Comparison of ENCODE assay signal across 20 cellular contexts in the genomic region with DNA sequence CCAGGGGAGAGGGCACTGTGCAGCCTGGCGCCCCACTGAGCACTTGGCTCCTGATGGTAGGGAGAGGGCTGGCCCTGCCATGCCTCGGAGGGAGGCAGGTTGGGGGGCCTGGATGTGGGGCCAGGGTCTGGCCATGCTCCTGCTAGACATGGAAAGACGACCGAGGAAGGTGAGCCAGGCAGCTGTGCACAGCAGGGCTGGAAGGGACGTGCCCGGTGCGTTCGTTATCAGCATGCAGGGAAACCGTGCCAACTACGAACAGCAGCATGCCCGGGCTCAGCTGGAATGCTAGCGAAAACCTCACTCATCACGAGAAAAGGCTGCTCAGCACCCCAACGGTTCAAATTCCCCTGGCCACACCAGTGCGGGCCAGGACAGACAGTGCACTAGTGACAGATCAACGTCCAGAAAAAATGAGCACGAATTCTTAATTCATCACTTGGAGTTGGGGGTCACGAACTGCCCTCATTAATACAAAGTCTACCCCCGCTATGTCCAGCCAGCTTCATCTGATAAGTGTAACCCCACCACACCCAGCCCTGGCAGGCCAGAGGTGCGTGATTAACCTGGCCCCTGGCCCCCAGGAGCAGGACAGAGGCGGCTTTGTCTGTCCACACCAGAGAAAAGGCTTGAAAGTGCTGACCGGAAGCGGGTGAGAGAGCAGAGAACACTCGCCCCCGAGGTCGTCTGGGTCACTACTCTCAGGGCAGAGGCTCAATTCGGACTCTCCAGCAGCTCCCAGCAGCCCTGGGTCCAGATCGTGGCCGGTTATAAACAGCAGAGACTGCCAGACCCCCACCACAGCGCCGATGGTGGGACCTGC.
A peak's percentile ranks its signal among the peaks of the same experiment; 100 is the strongest.
DNase-seq lines count a peak whose midpoint lies in the region; ATAC-seq, FAIRE-seq and TF ChIP-seq lines count a peak whose summit lies in the region.
"Had no signal": no experiment of that assay in that cellular context is flagged by ENCODE, and none has a peak within 500 bp of the region (broad histone marks: within the 10 kb centered on the region; RNA-seq: fewer than 3 reads in every experiment).

No MANE protein-coding gene starts in this region.

- peaks cover 59% of the 10 kb centered on the region for H3K4me1 Mint-ChIP-seq in brain
- H3K4me1 Mint-ChIP-seq: CD8-positive, alpha-beta memory T cell; naive B cell had no signal

- H3K27ac ChIP-seq in keratinocyte (ENCODE audit: control insufficient read depth, insufficient read depth, low read length) (peak overlapping the region; percentile 95), stomach (peak overlapping the region; percentile 5 to 60 (median 32))
- H3K27ac ChIP-seq: uterus had no signal

- H3K27ac Mint-ChIP-seq in brain: peak overlapping the region in 4 of 5 experiments; percentile 41 to 74 (median 61)
- H3K27ac Mint-ChIP-seq: naive B cell had no signal

- peaks cover 11% of the 10 kb centered on the region for H3K9me1 ChIP-seq in keratinocyte (ENCODE audit: control insufficient read depth, extremely low read depth, insufficient read depth, low read length)

- H3K36me3 ChIP-seq in keratinocyte (ENCODE audit: control insufficient read depth in 2 of 2, extremely low read depth in 1 of 2, insufficient read depth in 2 of 2, low read length in 2 of 2) (peaks cover 5 to 16% of the 10 kb centered on the region in 2 experiments), stomach (no peaks in the 10 kb centered on the region)
- H3K36me3 ChIP-seq: uterus had no signal

- DNase-seq in NCI-H345 (lab: John Stamatoyannopoulos, UW) (peak; percentile 49), NCI-H345 treated with DMSO at 0.1 percent for 48 hours (lab: John Stamatoyannopoulos, UW; ENCODE audit: unreplicated experiment) (no peak), keratinocyte (ENCODE audit: low read depth, low spot score) (peak; percentile 60), stomach (peak; percentile 85), GOT3 (lab: John Stamatoyannopoulos, UW) (no peak), NCI-H146 (lab: John Stamatoyannopoulos, UW) (no peak)
- DNase-seq: activated CD4-positive, CD25-positive, alpha-beta regulatory T cell; activated naive CD4-positive, alpha-beta T cell treated with Interleukin-2 at 50 U/mL for 16 hours; caudate nucleus; CD8-positive, alpha-beta memory T cell; glutamatergic neuron; naive B cell; stimulated activated CD4-positive, alpha-beta T cell treated with anti-CD3 and anti-CD28 coated beads, Interleukin-1b, Interleukin-23, amount 100 ng/mL, for 48 hours; stimulated activated CD8-positive, alpha-beta memory T cell treated with anti-CD3 and anti-CD28 coated beads, Interleukin-4, amount 100 ng/mL, for 48 hours; uterus had no signal

- no peaks in the 10 kb centered on the region for H3K27me3 Mint-ChIP-seq in brain

- TF ChIP-seq POLR2A in stomach (IDR thresholded peaks at IDR 0.05): no peak

- H3K79me2 ChIP-seq in keratinocyte (ENCODE audit: control insufficient read depth, insufficient read depth, low read length): peaks cover 35% of the 10 kb centered on the region

- 27 to 51% (median 34%) methylated on average over 19 to 31 of the region's 31 CpGs for WGBS in stomach, 5 donors

- no peak overlapping the region for H2AFZ ChIP-seq in keratinocyte (ENCODE audit: control insufficient read depth, low read length)

- intact Hi-C loops in stomach (cut with DNase I; ENCODE audit: low total_unique reads): no loop called here

- FAIRE-seq in keratinocyte (lab: Jason Lieb, UNC): peak; percentile 99
- FAIRE-seq: A204.1, G401.6, HTR-8/SVneo had no signal

- no peaks in the 10 kb centered on the region for H3K36me3 Mint-ChIP-seq in brain
- H3K36me3 Mint-ChIP-seq: CD8-positive, alpha-beta memory T cell; naive B cell had no signal

- H3K9me3 Mint-ChIP-seq in brain: peaks cover 0 to 5% (median 0%) of the 10 kb centered on the region in 5 experiments
- H3K9me3 Mint-ChIP-seq: CD8-positive, alpha-beta memory T cell had no signal

- peaks cover 73% of the 10 kb centered on the region for H3K4me1 ChIP-seq in keratinocyte (ENCODE audit: control insufficient read depth, extremely low read depth, insufficient read depth, low read length)
- H3K4me1 ChIP-seq in stomach: peaks cover 27 to 39% (median 31%) of the 10 kb centered on the region in 4 donors
- H3K4me1 ChIP-seq: uterus had no signal

- H3K4me3 ChIP-seq in keratinocyte (ENCODE audit: control insufficient read depth in 2 of 3, extremely low read depth in 1 of 3, insufficient read depth in 2 of 3, low read depth in 1 of 3, low read length in 3 of 3) (no peak overlapping the region), stomach (no peak overlapping the region)
- H3K4me3 ChIP-seq: uterus had no signal

- H3K9ac ChIP-seq in keratinocyte (ENCODE audit: control insufficient read depth, extremely low read depth, insufficient read depth, low read length): peak overlapping the region; percentile 81

- dilution Hi-C loops in keratinocyte (cut with MboI; ENCODE audit: extremely low pct_ligation_motif_present, low sequenced_read_pairs): no loop called here

- TF ChIP-seq CTCF in brain (conservative IDR thresholded peaks at IDR 0.05) (no peak), keratinocyte (optimal IDR thresholded peaks at IDR 0.05 in 1 of 3, IDR thresholded peaks at IDR 0.05 in 1 of 3, conservative IDR thresholded peaks at IDR 0.05 in 1 of 3; ENCODE audit: extremely low read depth in 1 of 3, insufficient read depth in 2 of 3, low read length in 3 of 3) (no peak), stomach (IDR thresholded peaks at IDR 0.05) (no peak)

- H3K9me3 ChIP-seq in keratinocyte (ENCODE audit: control insufficient read depth, low read depth, low read length) (no peaks in the 10 kb centered on the region), stomach (no peaks in the 10 kb centered on the region)
- H3K9me3 ChIP-seq: uterus had no signal

- no peaks in the 10 kb centered on the region for H3K27me3 ChIP-seq in keratinocyte (ENCODE audit: control insufficient read depth, extremely low read depth, insufficient read depth, low read length)
- H3K27me3 ChIP-seq in stomach: peaks cover 0 to 25% (median 0%) of the 10 kb centered on the region in 3 donors
- H3K27me3 ChIP-seq: uterus had no signal

- no peak overlapping the region for H3K4me3 Mint-ChIP-seq in brain
- H3K4me3 Mint-ChIP-seq: CD8-positive, alpha-beta memory T cell; naive B cell had no signal

- no peak for TF ChIP-seq EP300 in stomach (IDR thresholded peaks at IDR 0.05)

- H4K20me1 ChIP-seq in keratinocyte (ENCODE audit: control insufficient read depth, extremely low read depth, insufficient read depth, low read length): peaks cover 4% of the 10 kb centered on the region

- peak overlapping the region; percentile 72 for H3K4me2 ChIP-seq in keratinocyte (ENCODE audit: control insufficient read depth, extremely low read depth, insufficient read depth, low read depth, low read length)

- no peak for ATAC-seq in HG02763 (IDR thresholded peaks at IDR 0.05; ENCODE audit: unreplicated experiment)

Comparison
In these comparisons a context has a peak if more than half of its experiments do, and no peak if none do; other contexts are left out.
1. DNase-seq: peak in NCI-H345 (single experiment), keratinocyte (single experiment) and stomach (single experiment); none in NCI-H345 treated with DMSO at 0.1 percent for 48 hours (single experiment), GOT3 (single experiment) and NCI-H146 (single experiment).